11 cellular contexts compared by ENCODE assay signal in the genomic region with DNA sequence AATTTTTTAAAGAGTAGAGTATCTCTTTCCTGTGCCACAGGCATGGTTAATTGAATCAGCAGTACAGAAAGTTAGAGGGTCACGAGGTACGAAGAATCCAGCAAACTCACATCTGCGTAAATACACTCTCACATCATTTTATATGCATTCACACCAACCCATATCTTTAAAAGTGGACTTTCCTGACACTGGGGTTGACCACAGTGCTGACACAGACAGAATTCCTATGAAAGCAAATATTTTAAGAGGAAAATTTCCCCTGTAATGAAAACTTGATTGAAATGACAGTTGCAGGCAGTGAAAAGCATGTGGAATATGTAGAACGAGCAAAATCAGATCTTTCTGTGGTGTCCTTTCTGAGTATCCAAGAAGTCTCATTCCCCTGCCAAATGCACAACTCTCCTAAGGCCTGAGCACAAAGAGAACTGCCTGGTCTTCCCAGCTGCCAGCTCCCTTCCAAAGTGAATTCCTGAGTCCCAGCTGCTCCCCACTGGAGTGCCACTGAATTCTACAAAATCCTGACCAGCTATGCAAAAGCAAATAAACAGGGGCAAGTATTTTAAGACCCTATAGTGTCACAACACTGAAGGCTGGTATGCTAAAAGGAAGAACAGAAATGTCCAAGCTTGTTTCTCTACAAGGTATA. TPM values are rescaled to one million over a fixed set of nuclear protein-coding genes. Genes with fewer than 3 reads are reported as not detected.
A peak's percentile ranks its signal among the peaks of the same experiment; 100 is the strongest.
DNase-seq lines count a peak whose midpoint lies in the region; ATAC-seq and TF ChIP-seq lines count a peak whose summit lies in the region.
"Had no signal": no experiment of that assay in that cellular context is flagged by ENCODE, and none has a peak within 500 bp of the region (broad histone marks: within the 10 kb centered on the region; RNA-seq: fewer than 3 reads in every experiment).

No MANE protein-coding gene starts in this region.

- no peak for TF ChIP-seq POLR2A in heart left ventricle (IDR thresholded peaks at IDR 0.05)

- peak overlapping the region in 8 of 12 donors; percentile 18 to 58 (median 38) for H3K27ac ChIP-seq in heart left ventricle

- intact Hi-C loops in activated CD8-positive, alpha-beta T cell treated with anti-CD3 and anti-CD28 coated beads for 36 hours (cut with micrococcal nuclease) = loop anchor here (10.0 kb wide), 2 partner anchors 70 to 160 kb away; no protein-coding TSS in a partner anchor
- intact Hi-C loops in heart left ventricle (cut with DNase I) = loop anchor here in 5 of 10 donors (5.0 to 10.0 kb wide), 4 partner anchors 60 to 120 kb away; partner anchors contain the start of gene TMSB4X (in 4 of the 5)

- no peaks in the 10 kb centered on the region for H3K9me3 Mint-ChIP-seq in T-helper 1 cell treated with Interleukin-12 subunit alpha and Interleukin-12 subunit beta and Interleukin-4 antibody, amounts not matched to agents 30 μg/mL and 1 μg/mL, for 36 hours
- H3K9me3 Mint-ChIP-seq in activated CD8-positive, alpha-beta T cell treated with anti-CD3 and anti-CD28 coated beads for 36 hours = no peaks in the 10 kb centered on the region
- no peaks in the 10 kb centered on the region for H3K9me3 Mint-ChIP-seq in stimulated activated memory B cell treated with anti-CD40 and anti-IgM and Interleukin-4, amounts not matched to agents 10 μg/mL and 1 μg/mL and 100 μg/mL, for 72 hours

- WGBS in heart left ventricle, 4 donors = 49 to 76% (median 68%) methylated on average over 4 of the region's 4 CpGs

- CTCF ChIA-PET in activated CD8-positive, alpha-beta T cell treated with anti-CD3 and anti-CD28 coated beads for 36 hours (lab: Charles Lee) = interaction anchor here (0.7 to 5.4 kb wide), 3 partner anchors 144 to 394 kb away, joined by 3 to 44 read pairs (median 10); no protein-coding TSS in a partner anchor

- POLR2A ChIA-PET in activated CD8-positive, alpha-beta T cell treated with anti-CD3 and anti-CD28 coated beads for 36 hours (lab: Charles Lee) = interaction anchor here (1.1 kb wide), 1 partner anchor 116 kb away, joined by 6 read pairs; no protein-coding TSS in a partner anchor

- DNase-seq in T-helper 1 cell (no peak), heart left ventricle (peak in 1 of 5 donors; percentile 17), NCI-H1417 treated with DMSO at 0.1 percent for 48 hours (lab: John Stamatoyannopoulos, UW) (no peak), DMS79 (lab: John Stamatoyannopoulos, UW) (no peak)
- no peak for DNase-seq in activated CD8-positive, alpha-beta T cell treated with anti-CD3 and anti-CD28 coated beads for 36 hours
- DNase-seq: amygdala, NCI-H526 had no signal

- H3K27ac Mint-ChIP-seq in T-helper 1 cell treated with Interleukin-12 subunit alpha and Interleukin-12 subunit beta and Interleukin-4 antibody, amounts not matched to agents 30 μg/mL and 1 μg/mL, for 36 hours = peak overlapping the region; percentile 43
- peak overlapping the region; percentile 97 for H3K27ac Mint-ChIP-seq in activated CD8-positive, alpha-beta T cell treated with anti-CD3 and anti-CD28 coated beads for 36 hours
- H3K27ac Mint-ChIP-seq in stimulated activated memory B cell treated with anti-CD40 and anti-IgM and Interleukin-4, amounts not matched to agents 10 μg/mL and 1 μg/mL and 100 μg/mL, for 72 hours = peak overlapping the region; percentile 98
- H3K27ac Mint-ChIP-seq: type B pancreatic cell had no signal

- H3K4me1 ChIP-seq in heart left ventricle = peaks cover 0 to 55% (median 12%) of the 10 kb centered on the region in 12 donors

- H3K27me3 ChIP-seq in heart left ventricle = peaks cover 0 to 7% (median 0%) of the 10 kb centered on the region in 9 donors

- H3K4me3 ChIP-seq in heart left ventricle = no peak overlapping the region

- H3K36me3 ChIP-seq in heart left ventricle = no peaks in the 10 kb centered on the region

- H3K27me3 Mint-ChIP-seq in T-helper 1 cell treated with Interleukin-12 subunit alpha and Interleukin-12 subunit beta and Interleukin-4 antibody, amounts not matched to agents 30 μg/mL and 1 μg/mL, for 36 hours (ENCODE audit: low read depth) = no peaks in the 10 kb centered on the region
- no peaks in the 10 kb centered on the region for H3K27me3 Mint-ChIP-seq in activated CD8-positive, alpha-beta T cell treated with anti-CD3 and anti-CD28 coated beads for 36 hours
- no peaks in the 10 kb centered on the region for H3K27me3 Mint-ChIP-seq in stimulated activated memory B cell treated with anti-CD40 and anti-IgM and Interleukin-4, amounts not matched to agents 10 μg/mL and 1 μg/mL and 100 μg/mL, for 72 hours
- H3K27me3 Mint-ChIP-seq: type B pancreatic cell had no signal

- TF ChIP-seq CTCF in activated CD8-positive, alpha-beta T cell treated with anti-CD3 and anti-CD28 coated beads for 36 hours (IDR thresholded peaks at IDR 0.05) = no peak
- no peak for TF ChIP-seq CTCF in heart left ventricle (IDR thresholded peaks at IDR 0.05)

- no peak for ATAC-seq in activated CD8-positive, alpha-beta T cell treated with anti-CD3 and anti-CD28 coated beads for 36 hours
- ATAC-seq in heart left ventricle (peak in 2 of 4 donors; percentile 40 to 45), GM18870 (IDR thresholded peaks at IDR 0.05; ENCODE audit: unreplicated experiment) (no peak)
- no peak for ATAC-seq in stimulated activated memory B cell treated with anti-CD40 and anti-IgM and Interleukin-4, amounts not matched to agents 10 μg/mL and 1 μg/mL and 100 μg/mL, for 72 hours

- no peak overlapping the region for H3K4me3 Mint-ChIP-seq in T-helper 1 cell treated with Interleukin-12 subunit alpha and Interleukin-12 subunit beta and Interleukin-4 antibody, amounts not matched to agents 30 μg/mL and 1 μg/mL, for 36 hours
- H3K4me3 Mint-ChIP-seq in activated CD8-positive, alpha-beta T cell treated with anti-CD3 and anti-CD28 coated beads for 36 hours = peak overlapping the region; percentile 36
- H3K4me3 Mint-ChIP-seq in stimulated activated memory B cell treated with anti-CD40 and anti-IgM and Interleukin-4, amounts not matched to agents 10 μg/mL and 1 μg/mL and 100 μg/mL, for 72 hours = no peak overlapping the region
- H3K4me3 Mint-ChIP-seq: type B pancreatic cell had no signal

- H3K9me3 ChIP-seq in heart left ventricle = peaks cover 0 to 7% (median 0%) of the 10 kb centered on the region in 12 donors

- peaks cover 71% of the 10 kb centered on the region for H3K4me1 Mint-ChIP-seq in T-helper 1 cell treated with Interleukin-12 subunit alpha and Interleukin-12 subunit beta and Interleukin-4 antibody, amounts not matched to agents 30 μg/mL and 1 μg/mL, for 36 hours (ENCODE audit: low read depth)
- H3K4me1 Mint-ChIP-seq in activated CD8-positive, alpha-beta T cell treated with anti-CD3 and anti-CD28 coated beads for 36 hours (ENCODE audit: low read depth) = peaks cover 76% of the 10 kb centered on the region
- H3K4me1 Mint-ChIP-seq in stimulated activated memory B cell treated with anti-CD40 and anti-IgM and Interleukin-4, amounts not matched to agents 10 μg/mL and 1 μg/mL and 100 μg/mL, for 72 hours = peaks cover 41% of the 10 kb centered on the region

- H3K36me3 Mint-ChIP-seq in T-helper 1 cell treated with Interleukin-12 subunit alpha and Interleukin-12 subunit beta and Interleukin-4 antibody, amounts not matched to agents 30 μg/mL and 1 μg/mL, for 36 hours (ENCODE audit: low read depth) = peaks cover 3% of the 10 kb centered on the region
- peaks cover 3% of the 10 kb centered on the region for H3K36me3 Mint-ChIP-seq in activated CD8-positive, alpha-beta T cell treated with anti-CD3 and anti-CD28 coated beads for 36 hours (ENCODE audit: low read depth)
- H3K36me3 Mint-ChIP-seq in stimulated activated memory B cell treated with anti-CD40 and anti-IgM and Interleukin-4, amounts not matched to agents 10 μg/mL and 1 μg/mL and 100 μg/mL, for 72 hours = no peaks in the 10 kb centered on the region
- H3K36me3 Mint-ChIP-seq: type B pancreatic cell had no signal

RNA-seq across cellular contexts. Expression of gene FAM9C, which starts 50.5 kb away (rescaled TPM):
- total RNA-seq in activated CD8-positive, alpha-beta T cell treated with anti-CD3 and anti-CD28 coated beads for 36 hours = not detected
- total RNA-seq in heart left ventricle = 1 to 10 TPM in 1 of 9 donors, under 1 TPM in 5, not detected in 3; 0.20 to 2.6 (median 0.34) TPM
- not detected for polyA plus RNA-seq in heart left ventricle

Comparison
In these comparisons a context has a peak if more than half of its experiments do, and no peak if none do; other contexts are left out.
1. H3K27ac Mint-ChIP-seq: peak in every context shown above with its lines; median percentile 98 in stimulated activated memory B cell treated with anti-CD40 and anti-IgM and Interleukin-4, amounts not matched to agents 10 μg/mL and 1 μg/mL and 100 μg/mL, for 72 hours; 97 in activated CD8-positive, alpha-beta T cell treated with anti-CD3 and anti-CD28 coated beads for 36 hours; 43 in T-helper 1 cell treated with Interleukin-12 subunit alpha and Interleukin-12 subunit beta and Interleukin-4 antibody, amounts not matched to agents 30 μg/mL and 1 μg/mL, for 36 hours.